Comparison of ENCODE assay signal across 8 cellular contexts in the genomic region with DNA sequence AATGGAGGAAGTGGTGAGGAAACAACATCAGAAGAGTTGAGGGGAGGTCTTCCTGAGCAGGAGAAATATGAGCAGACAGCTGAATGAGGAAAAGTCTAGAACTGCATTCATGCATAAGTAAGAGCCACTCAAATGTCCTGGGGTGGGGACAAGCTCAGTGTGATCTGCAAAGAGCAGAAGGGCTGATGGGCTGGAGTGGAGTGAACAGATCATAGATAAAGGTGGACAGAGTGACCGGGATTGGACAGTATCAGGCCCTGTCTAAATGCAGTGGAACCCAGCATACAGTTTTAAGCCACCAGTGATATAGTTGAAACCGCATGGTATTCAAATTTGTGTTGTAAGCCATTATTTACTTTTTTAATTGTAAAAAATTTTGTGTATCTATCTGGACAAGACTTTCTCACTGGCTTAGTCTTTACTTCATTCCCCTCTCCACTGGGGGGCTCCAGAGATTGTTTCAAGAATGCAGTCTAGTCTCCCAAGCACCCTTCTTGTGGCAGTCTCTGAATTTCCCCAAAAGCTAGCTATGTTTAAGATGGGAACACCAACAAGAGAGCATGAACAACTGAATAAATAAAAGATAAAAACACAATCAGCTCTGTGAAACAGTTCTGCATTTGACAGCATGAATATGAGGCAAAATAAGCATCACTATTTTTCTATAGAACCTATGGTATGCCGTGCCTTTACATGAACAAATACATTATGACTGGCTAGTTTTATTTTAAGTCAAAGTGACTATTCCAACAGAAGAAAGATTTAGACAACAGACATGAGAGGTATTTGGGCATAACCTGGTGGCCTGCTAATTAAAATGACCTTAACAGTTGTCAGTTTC. TPM values are rescaled to one million over a fixed set of nuclear protein-coding genes. Genes with fewer than 3 reads are reported as not detected.
DNase-seq lines count a peak whose midpoint lies in the region; ATAC-seq and TF ChIP-seq lines count a peak whose summit lies in the region.

No MANE protein-coding gene starts in this region.

- H3K9me3 Mint-ChIP-seq in nephron progenitor cell = peaks cover 4% of the 10 kb centered on the region

- peaks cover 7% of the 10 kb centered on the region for H3K27me3 Mint-ChIP-seq in nephron progenitor cell (ENCODE audit: low read depth, poor library complexity)

- peaks cover 4% of the 10 kb centered on the region; the same call in 1 of the 2 replicates for H3K4me1 ChIP-seq in PC-3 (ENCODE audit: insufficient read depth, low read length)

- peak; percentile 26 for DNase-seq in GM10248 (ENCODE audit: extremely low spot score)
- DNase-seq in PC-3 = peak; percentile 55
- DNase-seq in epithelial cell of esophagus (ENCODE audit: low read depth) = peak; percentile 55
- peak; percentile 29 for DNase-seq in nephron progenitor cell
- no peak for DNase-seq in mesenteric fat pad (ENCODE audit: low spot score)

- TF ChIP-seq CTCF in GM10248 (IDR thresholded peaks at IDR 0.05; ENCODE audit: control extremely low read depth, extremely low read depth, low read depth, missing control alignments) = peak; percentile 8
- TF ChIP-seq CTCF in PC-3 (conservative IDR thresholded peaks at IDR 0.05; ENCODE audit: low read depth, low read length) = peak; percentile 69
- peak; percentile 71 for TF ChIP-seq CTCF in epithelial cell of esophagus (IDR thresholded peaks at IDR 0.05; ENCODE audit: insufficient read depth, low read depth, low read length, missing control alignments)
- TF ChIP-seq CTCF in nephron progenitor cell (IDR thresholded peaks at IDR 0.05) = peak; percentile 56

- no peaks in the 10 kb centered on the region for H3F3A ChIP-seq in PC-3 (ENCODE audit: low read length, unreplicated experiment)

- peaks cover 4% of the 10 kb centered on the region for H3K4me1 Mint-ChIP-seq in nephron progenitor cell

- CTCF ChIA-PET in GM10248 (lab: Yijun Ruan, JAX) = interaction anchor here (0.7 to 2.9 kb wide), 5 partner anchors 8 to 228 kb away, joined by 3 to 10 read pairs (median 3); no protein-coding TSS in a partner anchor
- CTCF ChIA-PET in PC-3 (lab: Charles Lee) = interaction anchor here (0.5 to 1.6 kb wide), 5 partner anchors 11 to 354 kb away, joined by 3 to 27 read pairs (median 4); partner anchors contain the start of gene STK32A

- H3K4me2 ChIP-seq in PC-3 (ENCODE audit: low read length) = no peak overlapping the region

- no peaks in the 10 kb centered on the region for H3K79me2 ChIP-seq in PC-3 (ENCODE audit: low read length)

- H3K27me3 ChIP-seq in PC-3 (ENCODE audit: low read length) = 0 out of 2 replicates have a peak, but pooled peaks cover 4% of the 10 kb centered on the region

- POLR2A ChIA-PET in GM10248 (lab: Yijun Ruan, JAX) (no interaction called here), PC-3 (lab: Charles Lee; ENCODE audit: unreplicated experiment) (no interaction called here)

- H3K36me3 ChIP-seq in PC-3 (ENCODE audit: low read depth, low read length) = no peaks in the 10 kb centered on the region

- H3K9me3 ChIP-seq in PC-3 (ENCODE audit: low read length) = no peaks in the 10 kb centered on the region

- ATAC-seq in HG03175 (IDR thresholded peaks at IDR 0.05; ENCODE audit: unreplicated experiment) = peak; percentile 64
- peak; percentile 87 for ATAC-seq in PC-3
- ATAC-seq in HG03439 (IDR thresholded peaks at IDR 0.05; ENCODE audit: unreplicated experiment) = no peak
- ATAC-seq in HG03378 (IDR thresholded peaks at IDR 0.05; ENCODE audit: unreplicated experiment) = no peak

- H3K4me3 Mint-ChIP-seq in nephron progenitor cell = no peak overlapping the region

- no peak overlapping the region for H3K27ac ChIP-seq in PC-3 (ENCODE audit: low read length)

- no peak overlapping the region for H3K27ac Mint-ChIP-seq in nephron progenitor cell

- BruUV-seq in PC-3 (replicated peaks; lab: Mats Ljungman, UMichigan) = no TSS peak

- no peak overlapping the region for H3K9ac ChIP-seq in PC-3 (ENCODE audit: low read length)

- no peak overlapping the region for H2AFZ ChIP-seq in PC-3 (ENCODE audit: low read length)

- no peaks in the 10 kb centered on the region for H3K9me2 ChIP-seq in PC-3 (replicated peaks; ENCODE audit: low read length)

- H4K20me1 ChIP-seq in PC-3 (ENCODE audit: low read length) = no peaks in the 10 kb centered on the region

- H3K36me3 Mint-ChIP-seq in nephron progenitor cell (ENCODE audit: low read depth) = no peaks in the 10 kb centered on the region

- intact Hi-C loops in PC-3 (cut with micrococcal nuclease) = loop anchor here (1.0 to 5.0 kb wide), 2 partner anchors 145 to 333 kb away; no protein-coding TSS in a partner anchor

- H3K4me3 ChIP-seq in PC-3 (ENCODE audit: low read length) (no peak overlapping the region), epithelial cell of esophagus (ENCODE audit: low read length) (no peak overlapping the region)

RNA-seq across cellular contexts. Expression of gene STK32A, which starts 10.7 kb away (rescaled TPM):
- total RNA-seq in PC-3 (2014; rRNA removed) (0.92 and 6.8 TPM in 2 replicates), mesenteric fat pad (0.51 TPM)

Comparison
In these comparisons a context has a peak if more than half of its experiments do, and no peak if none do; other contexts are left out.
1. CTCF ChIP-seq: peak in every context shown above with its lines; median percentile 71 in epithelial cell of esophagus; 69 in PC-3; 56 in nephron progenitor cell; 8 in GM10248.
2. ATAC-seq: peak in HG03175 (single experiment) and PC-3 (single experiment); none in HG03439 (single experiment) and HG03378 (single experiment).